In the genomic region with DNA sequence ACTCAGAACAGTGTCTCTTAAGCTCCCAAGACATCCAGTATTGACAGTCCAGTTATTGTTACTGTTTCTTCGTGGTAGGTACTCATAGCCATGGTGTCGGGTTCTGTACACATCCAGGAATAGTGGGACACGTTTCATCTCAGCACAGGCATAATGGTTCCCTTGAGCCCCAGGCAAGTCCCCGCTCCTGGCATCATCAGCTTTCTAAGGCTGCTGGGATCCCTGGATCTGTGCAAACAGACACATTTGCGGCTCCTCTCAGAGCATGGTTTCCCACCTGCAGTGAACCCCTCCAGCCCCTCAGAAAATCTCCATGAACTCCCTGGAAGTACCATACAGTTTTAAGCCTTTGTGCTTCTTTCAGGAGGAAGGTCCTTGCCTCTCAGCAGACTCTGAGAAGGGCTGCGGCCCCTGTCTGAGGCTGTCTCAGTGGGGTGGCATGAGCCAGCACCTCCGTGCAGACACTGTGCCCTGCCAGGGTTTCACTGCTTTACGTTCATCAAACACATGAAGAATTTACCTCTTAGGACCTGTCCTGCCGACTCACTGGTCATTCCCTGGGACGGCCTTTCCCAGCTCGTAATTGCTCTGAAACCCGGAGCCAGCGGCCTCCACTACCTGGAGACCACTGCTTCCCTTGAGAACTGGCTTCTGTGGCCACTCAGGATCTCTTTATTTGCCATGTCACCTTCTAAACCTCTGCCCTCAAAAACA, we compare ENCODE assay signal across 19 cellular contexts.
DNase-seq lines count a peak whose midpoint lies in the region; TF ChIP-seq lines count a peak whose summit lies in the region.
"Had no signal": no experiment of that assay in that cellular context is flagged by ENCODE, and none has a peak within 500 bp of the region (broad histone marks: within the 10 kb centered on the region; RNA-seq: fewer than 3 reads in every experiment).

No MANE protein-coding gene starts in this region.

- intact Hi-C loops in Calu3 (cut with micrococcal nuclease; ENCODE audit: unreplicated experiment), result no loop called here

- H3K27me3 ChIP-seq in suprapubic skin, result no peaks in the 10 kb centered on the region
- H3K27me3 ChIP-seq: thyroid gland had no signal

- no peak overlapping the region for H3K27ac ChIP-seq in suprapubic skin
- H3K27ac ChIP-seq: 22Rv1, thyroid gland had no signal

- no peaks in the 10 kb centered on the region for H3K27me3 Mint-ChIP-seq in chondrocyte (ENCODE audit: low read depth)
- H3K27me3 Mint-ChIP-seq in Calu3 (ENCODE audit: unreplicated experiment), result no peaks in the 10 kb centered on the region
- H3K27me3 Mint-ChIP-seq: IgD-negative memory B cell had no signal

- BruUV-seq in Calu3 (replicated peaks; lab: Mats Ljungman, UMichigan), result no TSS peak

- TF ChIP-seq CTCF in chondrocyte (IDR thresholded peaks at IDR 0.05), result no peak
- TF ChIP-seq CTCF in suprapubic skin (IDR thresholded peaks at IDR 0.05), result no peak
- TF ChIP-seq CTCF in Calu3 (IDR thresholded peaks at IDR 0.05; ENCODE audit: unreplicated experiment), result no peak

- no peak for TF ChIP-seq EP300 in suprapubic skin (IDR thresholded peaks at IDR 0.05)

- WGBS in suprapubic skin, result 94% methylated on average over 13 of the region's 13 CpGs

- DNase-seq in activated CD8-positive, alpha-beta memory T cell treated with anti-CD3 and anti-CD28 coated beads for 24 hours, result peak; percentile 30
- no peak for DNase-seq in activated CD8-positive, alpha-beta memory T cell treated with anti-CD3 and anti-CD28 coated beads, Interleukin-2, amount 50 U/mL, for 4 hours
- peak; percentile 68 for DNase-seq in chondrocyte (ENCODE audit: low spot score)
- peak; percentile 49 for DNase-seq in mesenteric fat pad (ENCODE audit: low spot score)
- peak; percentile 17 to 50 for DNase-seq in suprapubic skin (ENCODE audit: low spot score in 2 of 2)
- no peak for DNase-seq in Calu3
- DNase-seq in foreskin melanocyte, result no peak
- no peak for DNase-seq in NCI-H748 (lab: John Stamatoyannopoulos, UW; ENCODE audit: unreplicated experiment)
- DNase-seq: CD8-positive, alpha-beta memory T cell; DND-41; NCI-H2081; NCI-H345; SHP77 treated with DMSO at 0.1 percent for 48 hours; small intestine; stimulated activated naive CD4-positive, alpha-beta T cell; thyroid gland had no signal

- H3K9me3 Mint-ChIP-seq in chondrocyte (ENCODE audit: low read depth) (peaks cover 10% of the 10 kb centered on the region), Calu3 (ENCODE audit: low read depth, unreplicated experiment) (no peaks in the 10 kb centered on the region)
- H3K9me3 Mint-ChIP-seq: activated T-helper 2 cell treated with anti-CD3 and anti-CD28 coated beads, Interferon-gamma antibody, Interleukin-2, Interleukin-4, amounts not matched to agents 10 μg/mL and 5 μg/mL and 100 μg/mL, durations not matched to agents 14 hours and 24 hours and 36 hours; IgD-negative memory B cell had no signal

- no peak overlapping the region for H3K4me3 ChIP-seq in suprapubic skin
- H3K4me3 ChIP-seq: thyroid gland had no signal

- H3K27ac Mint-ChIP-seq in chondrocyte (ENCODE audit: unreplicated experiment), result no peak overlapping the region
- H3K27ac Mint-ChIP-seq in Calu3 (ENCODE audit: unreplicated experiment), result no peak overlapping the region
- H3K27ac Mint-ChIP-seq: activated T-helper 2 cell treated with anti-CD3 and anti-CD28 coated beads, Interferon-gamma antibody, Interleukin-2, Interleukin-4, amounts not matched to agents 10 μg/mL and 5 μg/mL and 100 μg/mL, durations not matched to agents 14 hours and 24 hours and 36 hours; CD8-positive, alpha-beta memory T cell had no signal

- H3K36me3 Mint-ChIP-seq in chondrocyte (ENCODE audit: low read depth) (peaks cover 12% of the 10 kb centered on the region), Calu3 (ENCODE audit: insufficient read depth, unreplicated experiment) (peaks cover 5% of the 10 kb centered on the region)

- no peaks in the 10 kb centered on the region for H3K4me1 Mint-ChIP-seq in chondrocyte (ENCODE audit: low read depth)
- no peaks in the 10 kb centered on the region for H3K4me1 Mint-ChIP-seq in Calu3 (ENCODE audit: low read depth, unreplicated experiment)
- H3K4me1 Mint-ChIP-seq: CD8-positive, alpha-beta memory T cell had no signal

- H3K9me3 ChIP-seq in suprapubic skin, result no peaks in the 10 kb centered on the region
- H3K9me3 ChIP-seq: thyroid gland had no signal

- TF ChIP-seq POLR2A in suprapubic skin (IDR thresholded peaks at IDR 0.05), result no peak

- no peak overlapping the region for H3K4me3 Mint-ChIP-seq in chondrocyte (ENCODE audit: unreplicated experiment)
- no peak overlapping the region for H3K4me3 Mint-ChIP-seq in Calu3 (ENCODE audit: low read depth, unreplicated experiment)
- H3K4me3 Mint-ChIP-seq: CD8-positive, alpha-beta memory T cell; IgD-negative memory B cell had no signal

- peaks cover 41% of the 10 kb centered on the region for H3K36me3 ChIP-seq in suprapubic skin

- CTCF ChIA-PET in Calu3 (lab: Charles Lee), result no interaction called here

- H3K4me1 ChIP-seq in suprapubic skin, result no peaks in the 10 kb centered on the region
- H3K4me1 ChIP-seq: thyroid gland had no signal

Comparison
In these comparisons a context has a peak if more than half of its experiments do, and no peak if none do; other contexts are left out.
1. DNase-seq: peak in activated CD8-positive, alpha-beta memory T cell treated with anti-CD3 and anti-CD28 coated beads for 24 hours (single experiment), chondrocyte (single experiment), mesenteric fat pad (single experiment) and suprapubic skin (2 of 2); none in activated CD8-positive, alpha-beta memory T cell treated with anti-CD3 and anti-CD28 coated beads, Interleukin-2, amount 50 U/mL, for 4 hours (single experiment), Calu3 (single experiment), foreskin melanocyte (single experiment) and NCI-H748 (single experiment).